In genomic region chr6:149060300-149060984, GRCh38 we compare ENCODE assay signal across 10 cellular contexts.
DNase-seq lines count a peak whose midpoint lies in the region; ATAC-seq and TF ChIP-seq lines count a peak whose summit lies in the region.
"Had no signal": no experiment of that assay in that cellular context is flagged by ENCODE, and none has a peak within 500 bp of the region (broad histone marks: within the 10 kb centered on the region; RNA-seq: fewer than 3 reads in every experiment).

No MANE protein-coding gene starts in this region.

- TF ChIP-seq CTCF in neural crest cell (conservative IDR thresholded peaks at IDR 0.05) = no peak

- no peaks in the 10 kb centered on the region for H3K9me3 Mint-ChIP-seq in activated naive CD4-positive, alpha-beta T cell treated with anti-CD3 and anti-CD28 coated beads, Interleukin-2, amount 50 U/mL, for 24 hours
- no peaks in the 10 kb centered on the region for H3K9me3 Mint-ChIP-seq in neural crest cell

- no peaks in the 10 kb centered on the region for H3K9me3 ChIP-seq in SK-N-MC (ENCODE audit: low read depth, low read length)
- H3K9me3 ChIP-seq: neutrophil, SJSA1 had no signal

- intact Hi-C loops in posterior vena cava (cut with DNase I) = no loop called here

- H3K36me3 ChIP-seq in SK-N-MC (ENCODE audit: insufficient read depth, low read length) = no peaks in the 10 kb centered on the region
- H3K36me3 ChIP-seq: neutrophil, SJSA1 had no signal

- H3K27me3 Mint-ChIP-seq in activated naive CD4-positive, alpha-beta T cell treated with anti-CD3 and anti-CD28 coated beads, Interleukin-2, amount 50 U/mL, for 24 hours = no peaks in the 10 kb centered on the region
- H3K27me3 Mint-ChIP-seq in neural crest cell (ENCODE audit: low read depth) = no peaks in the 10 kb centered on the region

- H3K4me3 Mint-ChIP-seq in activated naive CD4-positive, alpha-beta T cell treated with anti-CD3 and anti-CD28 coated beads, Interleukin-2, amount 50 U/mL, for 24 hours = peak overlapping the region; percentile 75
- no peak overlapping the region for H3K4me3 Mint-ChIP-seq in neural crest cell

- H3K4me1 Mint-ChIP-seq in activated naive CD4-positive, alpha-beta T cell treated with anti-CD3 and anti-CD28 coated beads, Interleukin-2, amount 50 U/mL, for 24 hours = peaks cover 35% of the 10 kb centered on the region
- peaks cover 11% of the 10 kb centered on the region for H3K4me1 Mint-ChIP-seq in neural crest cell

- no peak overlapping the region for H3K4me3 ChIP-seq in SK-N-MC
- H3K4me3 ChIP-seq: SJSA1 had no signal

- DNase-seq in SK-N-MC (ENCODE audit: low read depth, low spot score) (no peak), neural crest cell (ENCODE audit: low read depth, low spot score) (no peak), posterior vena cava (ENCODE audit: low spot score) (no peak), mesenteric fat pad (ENCODE audit: low spot score) (no peak), NOMO-1 treated with dmso at 0.1 percent for 144 hours (lab: John Stamatoyannopoulos, UW; ENCODE audit: unreplicated experiment) (no peak)

- H3K9ac ChIP-seq in SK-N-MC (ENCODE audit: insufficient read length) = no peak overlapping the region

- H3K27ac ChIP-seq in SK-N-MC = peak overlapping the region; percentile 80; the same call in 1 of the 2 replicates
- H3K27ac ChIP-seq: neutrophil, SJSA1 had no signal

- H3K27ac Mint-ChIP-seq in activated naive CD4-positive, alpha-beta T cell treated with anti-CD3 and anti-CD28 coated beads, Interleukin-2, amount 50 U/mL, for 24 hours = peak overlapping the region; percentile 51
- peak overlapping the region; percentile 14 for H3K27ac Mint-ChIP-seq in neural crest cell (ENCODE audit: unreplicated experiment)

- H3K36me3 Mint-ChIP-seq in activated naive CD4-positive, alpha-beta T cell treated with anti-CD3 and anti-CD28 coated beads, Interleukin-2, amount 50 U/mL, for 24 hours = no peaks in the 10 kb centered on the region
- no peaks in the 10 kb centered on the region for H3K36me3 Mint-ChIP-seq in neural crest cell (ENCODE audit: low read depth)

- ATAC-seq in GM19043 (IDR thresholded peaks at IDR 0.05; ENCODE audit: low read depth, unreplicated experiment) = peak; percentile 76
- peak; percentile 78 for ATAC-seq in HG03108 (IDR thresholded peaks at IDR 0.05; ENCODE audit: unreplicated experiment)
